In the genomic region with DNA sequence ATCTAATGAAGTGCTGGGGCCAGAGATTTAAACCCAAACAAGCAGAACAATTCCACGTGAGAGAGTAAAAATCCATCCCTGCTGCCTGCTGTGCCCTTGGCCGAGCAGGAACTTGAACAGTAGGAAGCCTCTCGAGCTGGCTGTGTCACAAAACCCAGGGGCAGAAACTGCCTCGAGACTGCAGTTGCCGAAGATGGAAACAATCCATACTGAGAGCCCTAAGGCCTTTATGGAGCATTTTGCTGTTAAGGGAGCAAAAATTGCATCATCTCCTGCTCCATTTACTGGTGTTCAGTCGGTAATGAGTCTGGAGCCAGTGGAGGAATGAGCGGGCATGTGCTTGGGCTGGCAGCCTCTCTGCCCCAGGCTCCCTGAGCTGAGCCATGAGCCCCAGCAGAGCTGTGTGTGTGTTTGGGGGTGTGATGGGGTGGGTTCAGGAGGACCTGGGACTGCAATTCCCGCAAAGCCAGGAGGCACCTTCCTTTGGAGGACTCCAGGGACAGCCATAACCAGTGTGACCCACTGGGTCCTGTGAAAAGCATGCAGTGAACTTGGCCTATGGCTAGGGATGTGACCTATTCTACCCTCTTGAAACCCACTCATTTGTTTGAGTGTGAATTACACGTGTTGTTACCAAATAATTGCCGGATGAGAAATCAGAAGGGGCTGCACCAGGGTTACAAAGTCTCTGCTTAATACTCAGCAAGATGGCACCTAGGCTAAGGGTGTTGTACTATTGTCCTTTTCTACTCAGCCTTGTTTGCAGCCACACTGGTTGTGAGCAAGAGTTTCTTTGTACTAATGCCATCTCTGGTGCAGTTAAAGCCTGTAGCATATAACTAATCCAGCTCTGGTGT, we compare ENCODE assay signal across 1 cellular context.
TF ChIP-seq lines count a peak whose summit lies in the region.

No MANE protein-coding gene starts in this region.

TF ChIP-seq in HEK293, 187 proteins besides CTCF, POLR2A, EP300 and RAD21 (continued from another document and continues in another):
- TF ChIP-seq, protein P1, sequence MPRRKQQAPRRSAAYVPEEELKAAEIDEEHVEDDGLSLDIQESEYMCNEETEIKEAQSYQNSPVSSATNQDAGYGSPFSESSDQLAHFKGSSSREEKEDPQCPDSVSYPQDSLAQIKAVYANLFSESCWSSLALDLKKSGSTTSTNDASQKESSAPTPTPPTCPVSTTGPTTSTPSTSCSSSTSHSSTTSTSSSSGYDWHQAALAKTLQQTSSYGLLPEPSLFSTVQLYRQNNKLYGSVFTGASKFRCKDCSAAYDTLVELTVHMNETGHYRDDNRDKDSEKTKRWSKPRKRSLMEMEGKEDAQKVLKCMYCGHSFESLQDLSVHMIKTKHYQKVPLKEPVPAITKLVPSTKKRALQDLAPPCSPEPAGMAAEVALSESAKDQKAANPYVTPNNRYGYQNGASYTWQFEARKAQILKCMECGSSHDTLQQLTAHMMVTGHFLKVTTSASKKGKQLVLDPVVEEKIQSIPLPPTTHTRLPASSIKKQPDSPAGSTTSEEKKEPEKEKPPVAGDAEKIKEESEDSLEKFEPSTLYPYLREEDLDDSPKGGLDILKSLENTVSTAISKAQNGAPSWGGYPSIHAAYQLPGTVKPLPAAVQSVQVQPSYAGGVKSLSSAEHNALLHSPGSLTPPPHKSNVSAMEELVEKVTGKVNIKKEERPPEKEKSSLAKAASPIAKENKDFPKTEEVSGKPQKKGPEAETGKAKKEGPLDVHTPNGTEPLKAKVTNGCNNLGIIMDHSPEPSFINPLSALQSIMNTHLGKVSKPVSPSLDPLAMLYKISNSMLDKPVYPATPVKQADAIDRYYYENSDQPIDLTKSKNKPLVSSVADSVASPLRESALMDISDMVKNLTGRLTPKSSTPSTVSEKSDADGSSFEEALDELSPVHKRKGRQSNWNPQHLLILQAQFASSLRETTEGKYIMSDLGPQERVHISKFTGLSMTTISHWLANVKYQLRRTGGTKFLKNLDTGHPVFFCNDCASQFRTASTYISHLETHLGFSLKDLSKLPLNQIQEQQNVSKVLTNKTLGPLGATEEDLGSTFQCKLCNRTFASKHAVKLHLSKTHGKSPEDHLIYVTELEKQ (tag by site-specific recombination; IDR thresholded peaks at IDR 0.05; ENCODE audit: borderline replicate concordance) = no peak
- TF ChIP-seq KLF8 (tag by site-specific recombination; IDR thresholded peaks at IDR 0.05) (no peak), ZBTB8A (tag by site-specific recombination; IDR thresholded peaks at IDR 0.05) (no peak), ZNF138 (tag by site-specific recombination; IDR thresholded peaks at IDR 0.05; ENCODE audit: borderline replicate concordance) (no peak), ZEB2 (tag by site-specific recombination; IDR thresholded peaks at IDR 0.05) (no peak), ZNF530 (tag by site-specific recombination; IDR thresholded peaks at IDR 0.05; ENCODE audit: low read depth) (no peak), ZNF423 (tag by site-specific recombination; IDR thresholded peaks at IDR 0.05) (no peak), ZNF600 (tag by site-specific recombination; IDR thresholded peaks at IDR 0.05) (peak; percentile 46; the same call in 1 of the 2 replicates), ZNF658 (tag by site-specific recombination; IDR thresholded peaks at IDR 0.05) (no peak), ZNF654 (tag by site-specific recombination; IDR thresholded peaks at IDR 0.05; ENCODE audit: low read depth) (no peak), FEZF1 (tag by site-specific recombination; IDR thresholded peaks at IDR 0.05) (peak; percentile 74), ZNF660 (tag by site-specific recombination; IDR thresholded peaks at IDR 0.05) (peak; percentile 81), ZNF777 (tag by site-specific recombination; IDR thresholded peaks at IDR 0.05; ENCODE audit: borderline replicate concordance) (no peak), ZBTB17 (tag by site-specific recombination; IDR thresholded peaks at IDR 0.05) (peak; percentile 33; the same call in 1 of the 2 replicates), ZNF548 (tag by site-specific recombination; IDR thresholded peaks at IDR 0.05) (no peak), ZNF274 (IDR thresholded peaks at IDR 0.05; ENCODE audit: low read length) (no peak), ZNF274 (tag by site-specific recombination; IDR thresholded peaks at IDR 0.05; ENCODE audit: borderline replicate concordance) (no peak), ZNF16 (tag by site-specific recombination; IDR thresholded peaks at IDR 0.05; ENCODE audit: low read depth) (no peak), ZNF747 (tag by site-specific recombination; IDR thresholded peaks at IDR 0.05) (no peak), ZBTB21 (tag by site-specific recombination; IDR thresholded peaks at IDR 0.05) (no peak), ZNF202 (tag by site-specific recombination; IDR thresholded peaks at IDR 0.05; ENCODE audit: borderline replicate concordance) (no peak), RBAK (tag by site-specific recombination; IDR thresholded peaks at IDR 0.05) (no peak), ZNF621 (tag by site-specific recombination; IDR thresholded peaks at IDR 0.05) (no peak), ZNF266 (tag by site-specific recombination; IDR thresholded peaks at IDR 0.05; ENCODE audit: low read depth) (no peak)
- TF ChIP-seq, protein P2, sequence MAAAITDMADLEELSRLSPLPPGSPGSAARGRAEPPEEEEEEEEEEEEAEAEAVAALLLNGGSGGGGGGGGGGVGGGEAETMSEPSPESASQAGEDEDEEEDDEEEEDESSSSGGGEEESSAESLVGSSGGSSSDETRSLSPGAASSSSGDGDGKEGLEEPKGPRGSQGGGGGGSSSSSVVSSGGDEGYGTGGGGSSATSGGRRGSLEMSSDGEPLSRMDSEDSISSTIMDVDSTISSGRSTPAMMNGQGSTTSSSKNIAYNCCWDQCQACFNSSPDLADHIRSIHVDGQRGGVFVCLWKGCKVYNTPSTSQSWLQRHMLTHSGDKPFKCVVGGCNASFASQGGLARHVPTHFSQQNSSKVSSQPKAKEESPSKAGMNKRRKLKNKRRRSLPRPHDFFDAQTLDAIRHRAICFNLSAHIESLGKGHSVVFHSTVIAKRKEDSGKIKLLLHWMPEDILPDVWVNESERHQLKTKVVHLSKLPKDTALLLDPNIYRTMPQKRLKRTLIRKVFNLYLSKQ (tag by site-specific recombination; IDR thresholded peaks at IDR 0.05; ENCODE audit: borderline replicate concordance) = no peak
- TF ChIP-seq, protein P3, sequence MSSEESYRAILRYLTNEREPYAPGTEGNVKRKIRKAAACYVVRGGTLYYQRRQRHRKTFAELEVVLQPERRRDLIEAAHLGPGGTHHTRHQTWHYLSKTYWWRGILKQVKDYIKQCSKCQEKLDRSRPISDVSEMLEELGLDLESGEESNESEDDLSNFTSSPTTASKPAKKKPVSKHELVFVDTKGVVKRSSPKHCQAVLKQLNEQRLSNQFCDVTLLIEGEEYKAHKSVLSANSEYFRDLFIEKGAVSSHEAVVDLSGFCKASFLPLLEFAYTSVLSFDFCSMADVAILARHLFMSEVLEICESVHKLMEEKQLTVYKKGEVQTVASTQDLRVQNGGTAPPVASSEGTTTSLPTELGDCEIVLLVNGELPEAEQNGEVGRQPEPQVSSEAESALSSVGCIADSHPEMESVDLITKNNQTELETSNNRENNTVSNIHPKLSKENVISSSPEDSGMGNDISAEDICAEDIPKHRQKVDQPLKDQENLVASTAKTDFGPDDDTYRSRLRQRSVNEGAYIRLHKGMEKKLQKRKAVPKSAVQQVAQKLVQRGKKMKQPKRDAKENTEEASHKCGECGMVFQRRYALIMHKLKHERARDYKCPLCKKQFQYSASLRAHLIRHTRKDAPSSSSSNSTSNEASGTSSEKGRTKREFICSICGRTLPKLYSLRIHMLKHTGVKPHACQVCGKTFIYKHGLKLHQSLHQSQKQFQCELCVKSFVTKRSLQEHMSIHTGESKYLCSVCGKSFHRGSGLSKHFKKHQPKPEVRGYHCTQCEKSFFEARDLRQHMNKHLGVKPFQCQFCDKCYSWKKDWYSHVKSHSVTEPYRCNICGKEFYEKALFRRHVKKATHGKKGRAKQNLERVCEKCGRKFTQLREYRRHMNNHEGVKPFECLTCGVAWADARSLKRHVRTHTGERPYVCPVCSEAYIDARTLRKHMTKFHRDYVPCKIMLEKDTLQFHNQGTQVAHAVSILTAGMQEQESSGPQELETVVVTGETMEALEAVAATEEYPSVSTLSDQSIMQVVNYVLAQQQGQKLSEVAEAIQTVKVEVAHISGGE (tag by site-specific recombination; conservative IDR thresholded peaks at IDR 0.05; ENCODE audit: low read depth) = no peak
- TF ChIP-seq, protein P4, sequence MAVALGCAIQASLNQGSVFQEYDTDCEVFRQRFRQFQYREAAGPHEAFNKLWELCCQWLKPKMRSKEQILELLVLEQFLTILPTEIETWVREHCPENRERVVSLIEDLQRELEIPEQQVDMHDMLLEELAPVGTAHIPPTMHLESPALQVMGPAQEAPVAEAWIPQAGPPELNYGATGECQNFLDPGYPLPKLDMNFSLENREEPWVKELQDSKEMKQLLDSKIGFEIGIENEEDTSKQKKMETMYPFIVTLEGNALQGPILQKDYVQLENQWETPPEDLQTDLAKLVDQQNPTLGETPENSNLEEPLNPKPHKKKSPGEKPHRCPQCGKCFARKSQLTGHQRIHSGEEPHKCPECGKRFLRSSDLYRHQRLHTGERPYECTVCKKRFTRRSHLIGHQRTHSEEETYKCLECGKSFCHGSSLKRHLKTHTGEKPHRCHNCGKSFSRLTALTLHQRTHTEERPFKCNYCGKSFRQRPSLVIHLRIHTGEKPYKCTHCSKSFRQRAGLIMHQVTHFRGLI (tag by site-specific recombination; IDR thresholded peaks at IDR 0.05) = no peak
- TF ChIP-seq, protein P5, sequence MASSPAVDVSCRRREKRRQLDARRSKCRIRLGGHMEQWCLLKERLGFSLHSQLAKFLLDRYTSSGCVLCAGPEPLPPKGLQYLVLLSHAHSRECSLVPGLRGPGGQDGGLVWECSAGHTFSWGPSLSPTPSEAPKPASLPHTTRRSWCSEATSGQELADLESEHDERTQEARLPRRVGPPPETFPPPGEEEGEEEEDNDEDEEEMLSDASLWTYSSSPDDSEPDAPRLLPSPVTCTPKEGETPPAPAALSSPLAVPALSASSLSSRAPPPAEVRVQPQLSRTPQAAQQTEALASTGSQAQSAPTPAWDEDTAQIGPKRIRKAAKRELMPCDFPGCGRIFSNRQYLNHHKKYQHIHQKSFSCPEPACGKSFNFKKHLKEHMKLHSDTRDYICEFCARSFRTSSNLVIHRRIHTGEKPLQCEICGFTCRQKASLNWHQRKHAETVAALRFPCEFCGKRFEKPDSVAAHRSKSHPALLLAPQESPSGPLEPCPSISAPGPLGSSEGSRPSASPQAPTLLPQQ (tag by site-specific recombination; IDR thresholded peaks at IDR 0.05) = no peak
- TF ChIP-seq, protein P6, sequence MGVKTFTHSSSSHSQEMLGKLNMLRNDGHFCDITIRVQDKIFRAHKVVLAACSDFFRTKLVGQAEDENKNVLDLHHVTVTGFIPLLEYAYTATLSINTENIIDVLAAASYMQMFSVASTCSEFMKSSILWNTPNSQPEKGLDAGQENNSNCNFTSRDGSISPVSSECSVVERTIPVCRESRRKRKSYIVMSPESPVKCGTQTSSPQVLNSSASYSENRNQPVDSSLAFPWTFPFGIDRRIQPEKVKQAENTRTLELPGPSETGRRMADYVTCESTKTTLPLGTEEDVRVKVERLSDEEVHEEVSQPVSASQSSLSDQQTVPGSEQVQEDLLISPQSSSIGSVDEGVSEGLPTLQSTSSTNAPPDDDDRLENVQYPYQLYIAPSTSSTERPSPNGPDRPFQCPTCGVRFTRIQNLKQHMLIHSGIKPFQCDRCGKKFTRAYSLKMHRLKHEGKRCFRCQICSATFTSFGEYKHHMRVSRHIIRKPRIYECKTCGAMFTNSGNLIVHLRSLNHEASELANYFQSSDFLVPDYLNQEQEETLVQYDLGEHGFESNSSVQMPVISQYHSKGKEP (tag by site-specific recombination; IDR thresholded peaks at IDR 0.05) = no peak
- TF ChIP-seq, protein P7, sequence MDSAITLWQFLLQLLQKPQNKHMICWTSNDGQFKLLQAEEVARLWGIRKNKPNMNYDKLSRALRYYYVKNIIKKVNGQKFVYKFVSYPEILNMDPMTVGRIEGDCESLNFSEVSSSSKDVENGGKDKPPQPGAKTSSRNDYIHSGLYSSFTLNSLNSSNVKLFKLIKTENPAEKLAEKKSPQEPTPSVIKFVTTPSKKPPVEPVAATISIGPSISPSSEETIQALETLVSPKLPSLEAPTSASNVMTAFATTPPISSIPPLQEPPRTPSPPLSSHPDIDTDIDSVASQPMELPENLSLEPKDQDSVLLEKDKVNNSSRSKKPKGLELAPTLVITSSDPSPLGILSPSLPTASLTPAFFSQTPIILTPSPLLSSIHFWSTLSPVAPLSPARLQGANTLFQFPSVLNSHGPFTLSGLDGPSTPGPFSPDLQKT (IDR thresholded peaks at IDR 0.05; ENCODE audit: borderline replicate concordance, low read depth, low read length) = no peak
- TF ChIP-seq, protein P8, sequence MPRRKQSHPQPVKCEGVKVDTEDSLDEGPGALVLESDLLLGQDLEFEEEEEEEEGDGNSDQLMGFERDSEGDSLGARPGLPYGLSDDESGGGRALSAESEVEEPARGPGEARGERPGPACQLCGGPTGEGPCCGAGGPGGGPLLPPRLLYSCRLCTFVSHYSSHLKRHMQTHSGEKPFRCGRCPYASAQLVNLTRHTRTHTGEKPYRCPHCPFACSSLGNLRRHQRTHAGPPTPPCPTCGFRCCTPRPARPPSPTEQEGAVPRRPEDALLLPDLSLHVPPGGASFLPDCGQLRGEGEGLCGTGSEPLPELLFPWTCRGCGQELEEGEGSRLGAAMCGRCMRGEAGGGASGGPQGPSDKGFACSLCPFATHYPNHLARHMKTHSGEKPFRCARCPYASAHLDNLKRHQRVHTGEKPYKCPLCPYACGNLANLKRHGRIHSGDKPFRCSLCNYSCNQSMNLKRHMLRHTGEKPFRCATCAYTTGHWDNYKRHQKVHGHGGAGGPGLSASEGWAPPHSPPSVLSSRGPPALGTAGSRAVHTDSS (tag by site-specific recombination; IDR thresholded peaks at IDR 0.05) = no peak
- TF ChIP-seq, protein P9, sequence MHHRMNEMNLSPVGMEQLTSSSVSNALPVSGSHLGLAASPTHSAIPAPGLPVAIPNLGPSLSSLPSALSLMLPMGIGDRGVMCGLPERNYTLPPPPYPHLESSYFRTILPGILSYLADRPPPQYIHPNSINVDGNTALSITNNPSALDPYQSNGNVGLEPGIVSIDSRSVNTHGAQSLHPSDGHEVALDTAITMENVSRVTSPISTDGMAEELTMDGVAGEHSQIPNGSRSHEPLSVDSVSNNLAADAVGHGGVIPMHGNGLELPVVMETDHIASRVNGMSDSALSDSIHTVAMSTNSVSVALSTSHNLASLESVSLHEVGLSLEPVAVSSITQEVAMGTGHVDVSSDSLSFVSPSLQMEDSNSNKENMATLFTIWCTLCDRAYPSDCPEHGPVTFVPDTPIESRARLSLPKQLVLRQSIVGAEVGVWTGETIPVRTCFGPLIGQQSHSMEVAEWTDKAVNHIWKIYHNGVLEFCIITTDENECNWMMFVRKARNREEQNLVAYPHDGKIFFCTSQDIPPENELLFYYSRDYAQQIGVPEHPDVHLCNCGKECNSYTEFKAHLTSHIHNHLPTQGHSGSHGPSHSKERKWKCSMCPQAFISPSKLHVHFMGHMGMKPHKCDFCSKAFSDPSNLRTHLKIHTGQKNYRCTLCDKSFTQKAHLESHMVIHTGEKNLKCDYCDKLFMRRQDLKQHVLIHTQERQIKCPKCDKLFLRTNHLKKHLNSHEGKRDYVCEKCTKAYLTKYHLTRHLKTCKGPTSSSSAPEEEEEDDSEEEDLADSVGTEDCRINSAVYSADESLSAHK (tag by site-specific recombination; IDR thresholded peaks at IDR 0.05) = peak; percentile 90
